Comparison of ENCODE assay signal across 8 cellular contexts in genomic region chr22:36913431-36914382, GRCh38. TPM values are rescaled to one million over a fixed set of nuclear protein-coding genes. Genes with fewer than 3 reads are reported as not detected.
DNase-seq lines count a peak whose midpoint lies in the region; ATAC-seq and TF ChIP-seq lines count a peak whose summit lies in the region.

TSS of gene CSF2RB (plus strand) at chr22:36913628. CDS start at chr22:36922208, 8,580 bp downstream.

- WGBS in heart right ventricle, 2 donors: 47 to 56% methylated on average over 18 of the region's 18 CpGs
- 88% methylated on average over 18 of the region's 18 CpGs for WGBS in smooth muscle cell (ENCODE audit: low lambda C conversion rate)

- peaks cover 0 to 3% (median 0%) of the 10 kb centered on the region in 11 donors for H3K9me3 ChIP-seq in heart right ventricle
- no peaks in the 10 kb centered on the region for H3K9me3 ChIP-seq in smooth muscle cell (replicated peaks; ENCODE audit: low read depth)

- H3K4me1 ChIP-seq in heart right ventricle: peaks cover 0 to 39% (median 0%) of the 10 kb centered on the region in 9 donors
- H3K4me1 ChIP-seq in smooth muscle cell (ENCODE audit: low read depth): peaks cover 9% of the 10 kb centered on the region

- H4K20me1 ChIP-seq in smooth muscle cell (ENCODE audit: low read depth): no peaks in the 10 kb centered on the region

- H3K36me3 ChIP-seq in heart right ventricle (no peaks in the 10 kb centered on the region), smooth muscle cell (ENCODE audit: low read depth) (no peaks in the 10 kb centered on the region)

- no peak for TF ChIP-seq CTCF in heart right ventricle (IDR thresholded peaks at IDR 0.05)
- no peak for TF ChIP-seq CTCF in smooth muscle cell (IDR thresholded peaks at IDR 0.05; ENCODE audit: borderline replicate concordance, insufficient read depth, poor library complexity, severe bottlenecking)

- intact Hi-C loops in heart right ventricle (cut with DNase I): no loop called here

- H3K4me3 ChIP-seq in heart right ventricle: peak within 1 kb of the TSS in 8 of 10 donors; percentile 6 to 67 (median 41)
- no peak within 1 kb of the TSS for H3K4me3 ChIP-seq in smooth muscle cell

- peak; percentile 46 for ATAC-seq in GM21526 (IDR thresholded peaks at IDR 0.05; ENCODE audit: low FRiP score, unreplicated experiment)
- peak; percentile 50 to 93 (median 90) for ATAC-seq in heart right ventricle
- no peak for ATAC-seq in GM18868 (IDR thresholded peaks at IDR 0.05; ENCODE audit: unreplicated experiment)
- ATAC-seq in GM21825 (IDR thresholded peaks at IDR 0.05; ENCODE audit: unreplicated experiment): no peak

- no peak within 1 kb of the TSS for H2AFZ ChIP-seq in smooth muscle cell (ENCODE audit: low read depth)

- H3K27ac ChIP-seq in heart right ventricle (peak within 1 kb of the TSS in 6 of 10 donors; percentile 19 to 92 (median 64)), smooth muscle cell (ENCODE audit: low read depth) (no peak within 1 kb of the TSS)

- DNase-seq in RPMI8226: peak; percentile 86
- peak in 1 of 2 donors; percentile 36 for DNase-seq in heart right ventricle
- DNase-seq in smooth muscle cell (lab: John Stamatoyannopoulos, UW; ENCODE audit: unreplicated experiment): no peak
- no peak for DNase-seq in iPS-NIHi11 (ENCODE audit: low spot score)
- no peak for DNase-seq in central memory CD4-positive, alpha-beta T cell

- no peaks in the 10 kb centered on the region for H3K79me2 ChIP-seq in smooth muscle cell (ENCODE audit: low read depth)

- no peaks in the 10 kb centered on the region for H3F3A ChIP-seq in smooth muscle cell (ENCODE audit: low read depth)

- peak within 1 kb of the TSS; percentile 1 for H3K4me2 ChIP-seq in smooth muscle cell

- H3K27me3 ChIP-seq in heart right ventricle (peaks cover 0 to 9% (median 0%) of the 10 kb centered on the region in 7 donors), smooth muscle cell (ENCODE audit: low read depth) (no peaks in the 10 kb centered on the region)

- H3K9ac ChIP-seq in smooth muscle cell (ENCODE audit: low read depth): no peak within 1 kb of the TSS

RNA-seq across cellular contexts. Expression of gene CSF2RB, which starts in this region (rescaled TPM):
- total RNA-seq in heart right ventricle (10 to 100 TPM in 1 of 10 donors, 1 to 10 TPM in 9; 1.4 to 20.8 (median 1.8) TPM), smooth muscle cell (0.22 TPM in 1 of 2 replicates, not detected in the other)
- polyA plus RNA-seq in heart right ventricle (1 to 10 TPM in 1 of 2 donors, under 1 TPM in 1; 0.81 to 1.5 TPM), smooth muscle cell (0.25 and 0.43 TPM in 2 replicates)

Comparison
In these comparisons a context has a peak if more than half of its experiments do, and no peak if none do; other contexts are left out.
1. ATAC-seq: peak in GM21526 (single experiment) and heart right ventricle (8 of 8); none in GM18868 (single experiment) and GM21825 (single experiment).